Comparison of ENCODE assay signal across 29 cellular contexts in the genomic region with DNA sequence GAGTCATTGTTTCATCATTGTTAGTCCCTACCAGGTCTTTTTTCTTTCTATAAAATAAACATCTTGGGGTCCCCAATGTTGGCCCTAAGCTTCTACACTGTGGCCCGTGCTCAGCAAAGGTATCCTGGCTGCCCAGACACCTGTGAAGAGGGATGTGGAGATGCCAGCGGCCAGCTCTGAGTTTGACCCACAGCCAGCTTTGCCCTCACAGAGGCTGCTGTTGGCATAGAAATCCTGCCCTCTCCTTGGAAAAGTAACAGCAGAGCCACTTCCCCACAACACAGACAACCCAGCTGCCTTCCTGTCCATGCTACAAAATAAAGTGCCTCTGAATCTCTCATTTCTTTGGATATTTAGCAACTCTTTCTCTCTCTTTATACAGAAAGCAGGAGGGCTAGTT. TPM values are rescaled to one million over a fixed set of nuclear protein-coding genes. Genes with fewer than 3 reads are reported as not detected.
A peak's percentile ranks its signal among the peaks of the same experiment; 100 is the strongest.
DNase-seq lines count a peak whose midpoint lies in the region; ATAC-seq and TF ChIP-seq lines count a peak whose summit lies in the region.
"Had no signal": no experiment of that assay in that cellular context is flagged by ENCODE, and none has a peak within 500 bp of the region (broad histone marks: within the 10 kb centered on the region; RNA-seq: fewer than 3 reads in every experiment).

No MANE protein-coding gene starts in this region.

- no peaks in the 10 kb centered on the region for H3K36me3 ChIP-seq in psoas muscle (ENCODE audit: insufficient read depth in 1 of 2, low read depth in 1 of 2)
- H3K36me3 ChIP-seq: pancreas, upper lobe of left lung had no signal

- H3K4me3 Mint-ChIP-seq in type B pancreatic cell, result no peak overlapping the region
- H3K4me3 Mint-ChIP-seq: activated CD4-positive, alpha-beta memory T cell treated with anti-CD3 and anti-CD28 coated beads, Interleukin-2, amount 10 ng/mL, durations not matched to agents 7 days and 5 days; activated naive CD4-positive, alpha-beta T cell treated with anti-CD3 and anti-CD28 coated beads, Interleukin-2, amount 50 U/mL, for 24 hours; central memory CD8-positive, alpha-beta T cell; nephron progenitor cell had no signal

- peaks cover 29% of the 10 kb centered on the region for H3K4me1 ChIP-seq in psoas muscle
- H3K4me1 ChIP-seq: pancreas had no signal

- H3K9me3 Mint-ChIP-seq in type B pancreatic cell, result no peaks in the 10 kb centered on the region
- H3K9me3 Mint-ChIP-seq: activated CD4-positive, alpha-beta memory T cell treated with anti-CD3 and anti-CD28 coated beads, Interleukin-2, amount 10 ng/mL, durations not matched to agents 7 days and 5 days; activated naive CD4-positive, alpha-beta T cell treated with anti-CD3 and anti-CD28 coated beads, Interleukin-2, amount 50 U/mL, for 24 hours; central memory CD8-positive, alpha-beta T cell; nephron progenitor cell had no signal

- TF ChIP-seq CTCF in psoas muscle (IDR thresholded peaks at IDR 0.05), result no peak
- TF ChIP-seq CTCF in type B pancreatic cell (conservative IDR thresholded peaks at IDR 0.05), result no peak

- ATAC-seq in psoas muscle, result peak in 2 of 4 donors; percentile 4 to 16
- no peak for ATAC-seq in HG03354 (IDR thresholded peaks at IDR 0.05; ENCODE audit: poor library complexity, severe bottlenecking, unreplicated experiment)
- ATAC-seq: HCT116, left cardiac atrium, pancreas had no signal

- peak; percentile 36 for DNase-seq in activated effector memory CD4-positive, alpha-beta T cell treated with anti-CD3 and anti-CD28 coated beads, Interleukin-2, amount 50 U/mL, for 16 hours
- no peak for DNase-seq in activated effector memory CD4-positive, alpha-beta T cell treated with Interleukin-2 at 50 U/mL for 16 hours
- no peak for DNase-seq in psoas muscle
- DNase-seq in type B pancreatic cell (ENCODE audit: extremely low spot score, unreplicated experiment), result no peak
- no peak for DNase-seq in head of caudate nucleus
- no peak for DNase-seq in activated gamma-delta T cell treated with Interleukin-2 at 50 U/mL for 16 hours
- DNase-seq: 8988T; activated CD4-positive, alpha-beta memory T cell treated with anti-CD3 and anti-CD28 coated beads, Interleukin-2, amount 10 ng/mL, durations not matched to agents 7 days and 5 days; activated CD4-positive, alpha-beta T cell treated with anti-CD3 and anti-CD28 coated beads for 1 hour; activated CD8-positive, alpha-beta memory T cell treated with anti-CD3 and anti-CD28 coated beads, Interleukin-2, amount 50 U/mL, for 4 hours; aorta; DMS79; GDM1; left cardiac atrium; NCI-H748 treated with DMSO at 0.1 percent for 48 hours; nephron progenitor cell; pancreas; SIG-M5; stimulated activated CD4-positive, alpha-beta T cell treated with anti-CD3 and anti-CD28 coated beads, Interleukin-2, amount 100 ng/mL, for 48 hours; SW 1271 had no signal

- no peaks in the 10 kb centered on the region for H3K27me3 Mint-ChIP-seq in type B pancreatic cell
- H3K27me3 Mint-ChIP-seq: activated CD4-positive, alpha-beta memory T cell treated with anti-CD3 and anti-CD28 coated beads, Interleukin-2, amount 10 ng/mL, durations not matched to agents 7 days and 5 days; activated naive CD4-positive, alpha-beta T cell treated with anti-CD3 and anti-CD28 coated beads, Interleukin-2, amount 50 U/mL, for 24 hours; central memory CD8-positive, alpha-beta T cell had no signal

- peak overlapping the region; percentile 65 for H3K27ac ChIP-seq in cingulate gyrus (ENCODE audit: low read depth, low read length)
- H3K27ac ChIP-seq in psoas muscle, result peak overlapping the region; percentile 82
- H3K27ac ChIP-seq: C4-2B, hepatocyte, pancreas, upper lobe of left lung had no signal

- H3K27ac Mint-ChIP-seq in type B pancreatic cell, result peak overlapping the region; percentile 92
- H3K27ac Mint-ChIP-seq: activated CD4-positive, alpha-beta memory T cell treated with anti-CD3 and anti-CD28 coated beads, Interleukin-2, amount 10 ng/mL, durations not matched to agents 7 days and 5 days; activated naive CD4-positive, alpha-beta T cell treated with anti-CD3 and anti-CD28 coated beads, Interleukin-2, amount 50 U/mL, for 24 hours; nephron progenitor cell had no signal

- H3K9me3 ChIP-seq in psoas muscle, result no peaks in the 10 kb centered on the region
- H3K9me3 ChIP-seq: pancreas, upper lobe of left lung had no signal

- H3K27me3 ChIP-seq in psoas muscle (ENCODE audit: insufficient read depth in 3 of 3, low read length in 2 of 3), result no peaks in the 10 kb centered on the region
- H3K27me3 ChIP-seq: hepatocyte, pancreas, upper lobe of left lung had no signal

- intact Hi-C loops in psoas muscle (cut with DNase I), result no loop called here
- intact Hi-C loops in head of caudate nucleus (cut with DNase I), result no loop called here

- peak overlapping the region; percentile 13 for H3K4me3 ChIP-seq in psoas muscle
- H3K4me3 ChIP-seq: hepatocyte, lung, pancreas, upper lobe of left lung had no signal

- peaks cover 3% of the 10 kb centered on the region for H3K36me3 Mint-ChIP-seq in type B pancreatic cell

- peaks cover 42% of the 10 kb centered on the region for H3K4me1 Mint-ChIP-seq in type B pancreatic cell (ENCODE audit: unreplicated experiment)

- 13 to 49% (median 44%) methylated on average over 2 of the region's 2 CpGs for WGBS in psoas muscle, 3 donors

RNA-seq across cellular contexts. Expression of a gene that starts 6.0 kb away (rescaled TPM):
- total RNA-seq in psoas muscle, result 10 to 100 TPM in 2 of 4 donors, 1 to 10 TPM in 2; 4.3 to 14.2 (median 9.4) TPM
- 1 to 10 TPM; 4.0 to 6.9 (median 4.4) TPM for polyA plus RNA-seq in psoas muscle
- total RNA-seq in type B pancreatic cell (ENCODE audit: low replicate concordance), result 14.0 and 20.8 TPM in 2 replicates
